Comparison of ENCODE assay signal across 8 cellular contexts in genomic region chr1:169893645-169894423, GRCh38.
DNase-seq lines count a peak whose midpoint lies in the region; ATAC-seq and TF ChIP-seq lines count a peak whose summit lies in the region.

A gene with protein sequence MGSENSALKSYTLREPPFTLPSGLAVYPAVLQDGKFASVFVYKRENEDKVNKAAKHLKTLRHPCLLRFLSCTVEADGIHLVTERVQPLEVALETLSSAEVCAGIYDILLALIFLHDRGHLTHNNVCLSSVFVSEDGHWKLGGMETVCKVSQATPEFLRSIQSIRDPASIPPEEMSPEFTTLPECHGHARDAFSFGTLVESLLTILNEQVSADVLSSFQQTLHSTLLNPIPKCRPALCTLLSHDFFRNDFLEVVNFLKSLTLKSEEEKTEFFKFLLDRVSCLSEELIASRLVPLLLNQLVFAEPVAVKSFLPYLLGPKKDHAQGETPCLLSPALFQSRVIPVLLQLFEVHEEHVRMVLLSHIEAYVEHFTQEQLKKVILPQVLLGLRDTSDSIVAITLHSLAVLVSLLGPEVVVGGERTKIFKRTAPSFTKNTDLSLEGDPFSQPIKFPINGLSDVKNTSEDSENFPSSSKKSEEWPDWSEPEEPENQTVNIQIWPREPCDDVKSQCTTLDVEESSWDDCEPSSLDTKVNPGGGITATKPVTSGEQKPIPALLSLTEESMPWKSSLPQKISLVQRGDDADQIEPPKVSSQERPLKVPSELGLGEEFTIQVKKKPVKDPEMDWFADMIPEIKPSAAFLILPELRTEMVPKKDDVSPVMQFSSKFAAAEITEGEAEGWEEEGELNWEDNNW (minus strand): TSS chr1:169893896. CDS start chr1:169888840, 5,056 bp downstream.

- no peak for TF ChIP-seq CTCF in AG09319 (IDR thresholded peaks at IDR 0.05; ENCODE audit: low read depth, low read length)

- peak; percentile 94 for DNase-seq in AG09319 (ENCODE audit: extremely low read depth, low read depth)
- peak; percentile 98 for DNase-seq in NCI-H446 treated with DMSO at 0.1 percent for 48 hours (lab: John Stamatoyannopoulos, UW)
- peak; percentile 58 to 93 for DNase-seq in cerebellar nuclear complex (lab: John Stamatoyannopoulos, UW)
- peak; percentile 97 for DNase-seq in islet precursor cell
- peak; percentile 82 to 83 (median 82) for DNase-seq in stimulated activated CD4-positive, alpha-beta T cell treated with anti-CD3 and anti-CD28 coated beads, Interleukin-12 subunit alpha, Interleukin-12 subunit beta, amount 100 ng/mL, for 48 hours (ENCODE audit: low read depth in 2 of 3, low spot score in 1 of 3)

- ATAC-seq in GM19035 (IDR thresholded peaks at IDR 0.05; ENCODE audit: unreplicated experiment) (peak; percentile 85), HG03354 (IDR thresholded peaks at IDR 0.05; ENCODE audit: poor library complexity, severe bottlenecking, unreplicated experiment) (peak; percentile 90)
- ATAC-seq in activated CD4-positive, CD25-positive, alpha-beta regulatory T cell treated with anti-CD3 and anti-CD28 coated beads, Interleukin-2, amount 50 U/mL, for 24 hours, result peak; percentile 89 to 90

Comparison
In these comparisons a context has a peak if more than half of its experiments do, and no peak if none do; other contexts are left out.
1. Peak in every context shown above with its lines: DNase-seq and ATAC-seq.